ENCODE assay signal across 1 cellular context in the genomic region with DNA sequence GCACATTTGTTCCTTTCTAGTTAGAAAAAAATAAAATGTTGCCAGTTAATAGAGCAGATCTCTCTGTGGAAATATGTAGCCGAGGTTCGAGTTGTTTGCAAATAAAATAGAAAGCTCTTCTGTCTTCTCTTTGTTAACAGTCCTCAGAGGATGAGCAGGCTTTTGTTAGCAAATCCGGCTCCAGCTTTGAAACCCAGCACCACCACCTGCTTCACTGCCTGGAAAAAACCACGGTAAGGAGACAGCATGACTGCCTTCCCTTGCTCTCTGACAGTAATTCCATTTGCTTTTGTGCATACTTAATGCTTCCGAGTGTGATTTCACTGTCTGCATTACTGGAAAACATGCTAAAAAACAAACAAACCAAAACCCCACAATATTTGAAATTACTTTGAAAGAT.
TF ChIP-seq lines count a peak whose summit lies in the region.

No MANE protein-coding gene starts in this region.

TF ChIP-seq in H1, 55 proteins besides CTCF, POLR2A, EP300 and RAD21 (continued from another document):
- TF ChIP-seq CHD7 (IDR thresholded peaks at IDR 0.05; ENCODE audit: insufficient replicate concordance, low read length), result peak; percentile 44
